ENCODE assay signal across 8 cellular contexts in genomic region chr11:74004694-74005615, GRCh38. TPM values are rescaled to one million over a fixed set of nuclear protein-coding genes. Genes with fewer than 3 reads are reported as not detected.
DNase-seq lines count a peak whose midpoint lies in the region; TF ChIP-seq lines count a peak whose summit lies in the region.

No MANE protein-coding gene starts in this region.

- H3K36me3 ChIP-seq in MG63 = no peaks in the 10 kb centered on the region

- TF ChIP-seq CTCF in glutamatergic neuron (IDR thresholded peaks at IDR 0.05; ENCODE audit: partially characterized antibody, unreplicated experiment) = no peak

- no peaks in the 10 kb centered on the region for H3K27me3 ChIP-seq in MG63

- H3K4me3 ChIP-seq in MG63 = no peak overlapping the region

- H3K4me1 Mint-ChIP-seq in activated CD4-positive, alpha-beta memory T cell treated with anti-CD3 and anti-CD28 coated beads, Interleukin-2, amount 10 ng/mL, durations not matched to agents 7 days and 5 days = peaks cover 71% of the 10 kb centered on the region
- peaks cover 16% of the 10 kb centered on the region for H3K4me1 Mint-ChIP-seq in glutamatergic neuron (ENCODE audit: low read depth, unreplicated experiment)

- no peaks in the 10 kb centered on the region for H3K27me3 Mint-ChIP-seq in activated CD4-positive, alpha-beta memory T cell treated with anti-CD3 and anti-CD28 coated beads, Interleukin-2, amount 10 ng/mL, durations not matched to agents 7 days and 5 days
- H3K27me3 Mint-ChIP-seq in glutamatergic neuron (ENCODE audit: unreplicated experiment) = peaks cover 2% of the 10 kb centered on the region

- DNase-seq in HUDEP-2 (lab: John Stamatoyannopoulos, UW; ENCODE audit: unreplicated experiment in 76 of 76) (peak in 53 of 76 experiments; percentile 7 to 70 (median 40)), islet precursor cell (peak; percentile 53), NCI-H524 (lab: John Stamatoyannopoulos, UW) (no peak), MG63 (no peak), glutamatergic neuron (no peak), NCI-H1417 (lab: John Stamatoyannopoulos, UW) (no peak)
- peak; percentile 92 for DNase-seq in activated CD4-positive, alpha-beta memory T cell treated with anti-CD3 and anti-CD28 coated beads, Interleukin-2, amount 10 ng/mL, durations not matched to agents 7 days and 5 days
- peak; percentile 56 to 73 for DNase-seq in stimulated activated CD8-positive, alpha-beta memory T cell treated with anti-CD3 and anti-CD28 coated beads, Interleukin-2, amount 100 ng/mL, for 1 hour (ENCODE audit: low read depth in 2 of 2)

- peak overlapping the region; percentile 77 for H3K27ac Mint-ChIP-seq in activated CD4-positive, alpha-beta memory T cell treated with anti-CD3 and anti-CD28 coated beads, Interleukin-2, amount 10 ng/mL, durations not matched to agents 7 days and 5 days
- H3K27ac Mint-ChIP-seq in glutamatergic neuron (ENCODE audit: unreplicated experiment) = no peak overlapping the region

- POLR2A ChIA-PET in activated CD4-positive, alpha-beta memory T cell treated with anti-CD3 and anti-CD28 coated beads, Interleukin-2, amount 10 ng/mL, durations not matched to agents 7 days and 5 days (lab: Charles Lee) = interaction anchor here (0.6 to 5.2 kb wide), 13 partner anchors 10 to 1485 kb away, joined by 3 to 117 read pairs (median 4); partner anchors contain the start of genes C2CD3, PPME1 and UCP2

- peak overlapping the region; percentile 50 for H3K4me3 Mint-ChIP-seq in activated CD4-positive, alpha-beta memory T cell treated with anti-CD3 and anti-CD28 coated beads, Interleukin-2, amount 10 ng/mL, durations not matched to agents 7 days and 5 days
- no peak overlapping the region for H3K4me3 Mint-ChIP-seq in glutamatergic neuron (ENCODE audit: unreplicated experiment)

- no peaks in the 10 kb centered on the region for H3K9me3 ChIP-seq in MG63

- no peaks in the 10 kb centered on the region for H3K9me3 Mint-ChIP-seq in activated CD4-positive, alpha-beta memory T cell treated with anti-CD3 and anti-CD28 coated beads, Interleukin-2, amount 10 ng/mL, durations not matched to agents 7 days and 5 days
- H3K9me3 Mint-ChIP-seq in glutamatergic neuron (ENCODE audit: unreplicated experiment) = peaks cover 3% of the 10 kb centered on the region

- CTCF ChIA-PET in activated CD4-positive, alpha-beta memory T cell treated with anti-CD3 and anti-CD28 coated beads, Interleukin-2, amount 10 ng/mL, durations not matched to agents 7 days and 5 days (lab: Charles Lee) = interaction anchor here (0.6 to 1.8 kb wide), 10 partner anchors 10 to 1523 kb away, joined by 3 to 17 read pairs (median 4); partner anchors contain the start of gene UCP2

- peaks cover 28% of the 10 kb centered on the region for H3K36me3 Mint-ChIP-seq in activated CD4-positive, alpha-beta memory T cell treated with anti-CD3 and anti-CD28 coated beads, Interleukin-2, amount 10 ng/mL, durations not matched to agents 7 days and 5 days (ENCODE audit: low read depth)
- H3K36me3 Mint-ChIP-seq in glutamatergic neuron (ENCODE audit: unreplicated experiment) = no peaks in the 10 kb centered on the region

RNA-seq across cellular contexts. Expression of gene UCP3, which starts 3.9 kb away (rescaled TPM):
- total RNA-seq in activated CD4-positive, alpha-beta memory T cell treated with anti-CD3 and anti-CD28 coated beads, Interleukin-2, amount 10 ng/mL, durations not matched to agents 7 days and 5 days = 1 to 10 TPM; 1.8 to 2.4 TPM
- total RNA-seq in MG63 (2014; rRNA removed; shearing (Covaris generic); ENCODE audit: low replicate concordance) = not detected in 2 replicates
- total RNA-seq in glutamatergic neuron (ENCODE audit: unreplicated experiment) = 7.6 TPM

RNA-seq across cellular contexts. Expression of gene UCP2, which starts 22.3 kb away (rescaled TPM):
- 100 to 1,000 TPM; 400 to 407 TPM for total RNA-seq in activated CD4-positive, alpha-beta memory T cell treated with anti-CD3 and anti-CD28 coated beads, Interleukin-2, amount 10 ng/mL, durations not matched to agents 7 days and 5 days
- 2.3 TPM in 1 of 2 replicates, not detected in the other for total RNA-seq in MG63 (2014; rRNA removed; shearing (Covaris generic); ENCODE audit: low replicate concordance)
- total RNA-seq in glutamatergic neuron (ENCODE audit: unreplicated experiment) = 91.1 TPM

RNA-seq across cellular contexts. Expression of gene DNAJB13, which starts 54.1 kb away (rescaled TPM):
- total RNA-seq in activated CD4-positive, alpha-beta memory T cell treated with anti-CD3 and anti-CD28 coated beads, Interleukin-2, amount 10 ng/mL, durations not matched to agents 7 days and 5 days = not detected
- 0.79 TPM in 1 of 2 replicates, not detected in the other for total RNA-seq in MG63 (2014; rRNA removed; shearing (Covaris generic); ENCODE audit: low replicate concordance)
- not detected for total RNA-seq in glutamatergic neuron (ENCODE audit: unreplicated experiment)

Comparison
In these comparisons a context has a peak if more than half of its experiments do, and no peak if none do; other contexts are left out.
1. DNase-seq: peak in HUDEP-2 (53 of 76), activated CD4-positive, alpha-beta memory T cell treated with anti-CD3 and anti-CD28 coated beads, Interleukin-2, amount 10 ng/mL, durations not matched to agents 7 days and 5 days (single experiment), islet precursor cell (single experiment) and stimulated activated CD8-positive, alpha-beta memory T cell treated with anti-CD3 and anti-CD28 coated beads, Interleukin-2, amount 100 ng/mL, for 1 hour (2 of 2); none in NCI-H524 (0 of 2), MG63 (single experiment), glutamatergic neuron (single experiment) and NCI-H1417 (0 of 3).
2. RNA of gene UCP2, which starts 22.3 kb away (total RNA-seq): 400 to 407 TPM in activated CD4-positive, alpha-beta memory T cell treated with anti-CD3 and anti-CD28 coated beads, Interleukin-2, amount 10 ng/mL, durations not matched to agents 7 days and 5 days and 91.1 TPM in glutamatergic neuron (single experiment); 2.3 TPM in MG63; every median in the first group is over 10 times any median in the second.